22 cellular contexts compared by ENCODE assay signal in genomic region chr18:57063601-57064000, GRCh38.
DNase-seq lines count a peak whose midpoint lies in the region; ATAC-seq, FAIRE-seq and TF ChIP-seq lines count a peak whose summit lies in the region.
"Had no signal": no experiment of that assay in that cellular context is flagged by ENCODE, and none has a peak within 500 bp of the region (broad histone marks: within the 10 kb centered on the region; RNA-seq: fewer than 3 reads in every experiment).

No MANE protein-coding gene starts in this region.

- H3K27ac Mint-ChIP-seq in glutamatergic neuron (ENCODE audit: unreplicated experiment) (peak overlapping the region; percentile 98), neural progenitor cell (no peak overlapping the region)
- no peak overlapping the region for H3K27ac Mint-ChIP-seq in activated naive CD4-positive, alpha-beta T cell treated with anti-CD3 and anti-CD28 coated beads, Interleukin-2, amount 10 ng/mL, durations not matched to agents 7 days and 5 days
- H3K27ac Mint-ChIP-seq: CD14-positive monocyte; CD4-positive, alpha-beta memory T cell had no signal

- DNase-seq in D721Med (ENCODE audit: insufficient read length, low spot score), result no peak
- no peak for DNase-seq in WERI-Rb-1
- no peak for DNase-seq in glutamatergic neuron
- DNase-seq in neural progenitor cell (ENCODE audit: low spot score), result no peak
- no peak for DNase-seq in activated naive CD4-positive, alpha-beta T cell treated with anti-CD3 and anti-CD28 coated beads, Interleukin-2, amount 10 ng/mL, durations not matched to agents 7 days and 5 days
- no peak for DNase-seq in SW 1271 (lab: John Stamatoyannopoulos, UW)
- DNase-seq: 8988T; CD4-positive, alpha-beta memory T cell; DND-41; EL; IMR-90 had no signal

- H3K79me2 ChIP-seq in neural progenitor cell (ENCODE audit: low read depth), result no peaks in the 10 kb centered on the region

- H3K4me1 ChIP-seq in neural progenitor cell, result peaks cover 22% of the 10 kb centered on the region
- H3K4me1 ChIP-seq: BLaER1 had no signal

- peak overlapping the region; percentile 45 for H2AFZ ChIP-seq in neural progenitor cell (replicated peaks)

- CTCF ChIA-PET in activated naive CD4-positive, alpha-beta T cell treated with anti-CD3 and anti-CD28 coated beads, Interleukin-2, amount 10 ng/mL, durations not matched to agents 7 days and 5 days (lab: Charles Lee), result no interaction called here

- peaks cover 29% of the 10 kb centered on the region for H3K4me1 Mint-ChIP-seq in glutamatergic neuron (ENCODE audit: low read depth, unreplicated experiment)
- peaks cover 21% of the 10 kb centered on the region for H3K4me1 Mint-ChIP-seq in neural progenitor cell
- H3K4me1 Mint-ChIP-seq in activated naive CD4-positive, alpha-beta T cell treated with anti-CD3 and anti-CD28 coated beads, Interleukin-2, amount 10 ng/mL, durations not matched to agents 7 days and 5 days, result no peaks in the 10 kb centered on the region
- H3K4me1 Mint-ChIP-seq: CD14-positive monocyte; CD4-positive, alpha-beta memory T cell had no signal

- H3K9ac ChIP-seq in neural progenitor cell, result no peak overlapping the region
- H3K9ac ChIP-seq: BLaER1 had no signal

- H3K4me3 Mint-ChIP-seq in glutamatergic neuron (ENCODE audit: unreplicated experiment) (peak overlapping the region; percentile 68), neural progenitor cell (no peak overlapping the region)
- no peak overlapping the region for H3K4me3 Mint-ChIP-seq in activated naive CD4-positive, alpha-beta T cell treated with anti-CD3 and anti-CD28 coated beads, Interleukin-2, amount 10 ng/mL, durations not matched to agents 7 days and 5 days
- H3K4me3 Mint-ChIP-seq: CD14-positive monocyte; CD4-positive, alpha-beta memory T cell; GM23338; H9 had no signal

- no peaks in the 10 kb centered on the region for H4K20me1 ChIP-seq in neural progenitor cell (ENCODE audit: low read depth)
- H4K20me1 ChIP-seq: BLaER1 had no signal

- TF ChIP-seq CTCF in D721Med (IDR thresholded peaks at IDR 0.05; ENCODE audit: insufficient read depth, missing control alignments) (no peak), WERI-Rb-1 (IDR thresholded peaks at IDR 0.05; ENCODE audit: low read depth, low read length) (no peak), glutamatergic neuron (IDR thresholded peaks at IDR 0.05; ENCODE audit: partially characterized antibody, unreplicated experiment) (no peak), neural progenitor cell (IDR thresholded peaks at IDR 0.05) (no peak)

- H3K27me3 ChIP-seq in WERI-Rb-1 (ENCODE audit: insufficient read depth, low read depth, severe bottlenecking), result no peaks in the 10 kb centered on the region
- no peaks in the 10 kb centered on the region for H3K27me3 ChIP-seq in neural progenitor cell
- H3K27me3 ChIP-seq: BLaER1 had no signal

- H3K36me3 Mint-ChIP-seq in glutamatergic neuron (ENCODE audit: unreplicated experiment) (no peaks in the 10 kb centered on the region), neural progenitor cell (no peaks in the 10 kb centered on the region)
- H3K36me3 Mint-ChIP-seq in activated naive CD4-positive, alpha-beta T cell treated with anti-CD3 and anti-CD28 coated beads, Interleukin-2, amount 10 ng/mL, durations not matched to agents 7 days and 5 days, result no peaks in the 10 kb centered on the region
- H3K36me3 Mint-ChIP-seq: CD14-positive monocyte; CD4-positive, alpha-beta memory T cell had no signal

- peaks cover 4% of the 10 kb centered on the region for H3K9me3 Mint-ChIP-seq in glutamatergic neuron (ENCODE audit: unreplicated experiment)
- H3K9me3 Mint-ChIP-seq in neural progenitor cell, result no peaks in the 10 kb centered on the region
- H3K9me3 Mint-ChIP-seq in activated naive CD4-positive, alpha-beta T cell treated with anti-CD3 and anti-CD28 coated beads, Interleukin-2, amount 10 ng/mL, durations not matched to agents 7 days and 5 days, result no peaks in the 10 kb centered on the region
- H3K9me3 Mint-ChIP-seq: CD14-positive monocyte; CD4-positive, alpha-beta memory T cell; GM23338; H9 had no signal

- H3K4me2 ChIP-seq in neural progenitor cell, result peak overlapping the region; percentile 52
- H3K4me2 ChIP-seq: BLaER1 had no signal

- H3F3A ChIP-seq in neural progenitor cell (ENCODE audit: low read depth), result peaks cover 6% of the 10 kb centered on the region

- FAIRE-seq in D721Med (lab: Jason Lieb, UNC), result peak; percentile 95
- FAIRE-seq: G401.6, GM12892, GM18507, K562 had no signal

- peaks cover 4% of the 10 kb centered on the region for H3K27me3 Mint-ChIP-seq in glutamatergic neuron (ENCODE audit: unreplicated experiment)
- H3K27me3 Mint-ChIP-seq in neural progenitor cell (ENCODE audit: insufficient read depth, low read depth), result peaks cover 5% of the 10 kb centered on the region
- peaks cover under 1% of the 10 kb centered on the region for H3K27me3 Mint-ChIP-seq in activated naive CD4-positive, alpha-beta T cell treated with anti-CD3 and anti-CD28 coated beads, Interleukin-2, amount 10 ng/mL, durations not matched to agents 7 days and 5 days

- H3K9me3 ChIP-seq in WERI-Rb-1 (ENCODE audit: severe bottlenecking), result no peaks in the 10 kb centered on the region
- H3K9me3 ChIP-seq in neural progenitor cell (ENCODE audit: low read depth), result no peaks in the 10 kb centered on the region
- H3K9me3 ChIP-seq: BLaER1 had no signal

- no peak for ATAC-seq in HG03378 (IDR thresholded peaks at IDR 0.05; ENCODE audit: unreplicated experiment)
- ATAC-seq in HG02884 (IDR thresholded peaks at IDR 0.05; ENCODE audit: unreplicated experiment), result no peak
- ATAC-seq: K562 had no signal

- H3K27ac ChIP-seq in WERI-Rb-1, result peak overlapping the region; percentile 73
- no peak overlapping the region for H3K27ac ChIP-seq in neural progenitor cell
- H3K27ac ChIP-seq: BLaER1, HL-60 had no signal

- H3K36me3 ChIP-seq in WERI-Rb-1 (no peaks in the 10 kb centered on the region), neural progenitor cell (no peaks in the 10 kb centered on the region)
- H3K36me3 ChIP-seq: BLaER1 had no signal

- H3K4me3 ChIP-seq in WERI-Rb-1 (ENCODE audit: low read depth, low read length), result no peak overlapping the region
- H3K4me3 ChIP-seq in neural progenitor cell, result no peak overlapping the region
- H3K4me3 ChIP-seq: BLaER1, GM23338, K562 had no signal
